ENCODE assay signal across 26 cellular contexts in genomic region chr1:48937732-48938131, GRCh38.
"Had no signal": no experiment of that assay in that cellular context is flagged by ENCODE, and none has a peak within 500 bp of the region (broad histone marks: within the 10 kb centered on the region; RNA-seq: fewer than 3 reads in every experiment).

No MANE protein-coding gene starts in this region.

- H3K27me3 ChIP-seq: colonic mucosa, gastrocnemius medialis, hepatocyte, neutrophil, pancreas, right lobe of liver, transverse colon, upper lobe of right lung, vagina had no signal

- H2AFZ ChIP-seq: hepatocyte had no signal

- H3K36me3 Mint-ChIP-seq: immature natural killer cell; natural killer cell; stimulated activated naive B cell treated with anti-CD40 and anti-IgM and Interleukin-4, amounts not matched to agents 10 μg/mL and 1 μg/mL and 100 μg/mL, for 72 hours had no signal

- H3K79me2 ChIP-seq: hepatocyte had no signal

- H3K36me3 ChIP-seq: colonic mucosa, esophagus squamous epithelium, gastrocnemius medialis, heart left ventricle, lower lobe of right lung, neutrophil, pancreas, right lobe of liver, thoracic aorta, transverse colon, upper lobe of right lung, vagina had no signal

- H3K27ac ChIP-seq: colonic mucosa, esophagus squamous epithelium, gastrocnemius medialis, heart left ventricle, hepatocyte, lower lobe of right lung, neutrophil, pancreas, right lobe of liver, thoracic aorta, transverse colon, upper lobe of right lung, vagina had no signal

- H3K4me3 Mint-ChIP-seq: dendritic cell treated with granulocyte-macrophage colony-stimulating factor and Interleukin-4, amounts not matched to agents 40 ng/mL and 50 ng/mL, for 4 days; immature natural killer cell; natural killer cell; neural crest cell; stimulated activated naive B cell treated with anti-CD40 and anti-IgM and Interleukin-4, amounts not matched to agents 10 μg/mL and 1 μg/mL and 100 μg/mL, for 72 hours; stimulated activated naive CD8-positive, alpha-beta T cell treated with anti-CD3 and anti-CD28 coated beads, Interleukin-15, Interleukin-2, amounts not matched to agents 100 ng/mL and 50 ng/mL, for 24 hours had no signal

- DNase-seq: colonic mucosa; effector CD8-positive, alpha-beta T cell; erythroblast; esophagus squamous epithelium; gastrocnemius medialis; heart left ventricle; immature natural killer cell; islet precursor cell; left ventricle myocardium superior; lower lobe of right lung; natural killer cell; pancreas; right lobe of liver; small intestine; stimulated activated CD4-positive, alpha-beta T cell treated with anti-CD3 and anti-CD28 coated beads, Interleukin-15, amount 100 ng/mL, for 24 hours; stimulated activated CD4-positive, alpha-beta T cell treated with anti-CD3 and anti-CD28 coated beads, Interleukin-2, amount 100 ng/mL, for 48 hours; stimulated activated naive B cell treated with anti-CD40 and anti-IgM and Interleukin-4, amounts not matched to agents 10 μg/mL and 1 μg/mL and 100 μg/mL, for 72 hours; transverse colon; upper lobe of right lung had no signal

- H3K4me2 ChIP-seq: hepatocyte had no signal

- ATAC-seq: gastrocnemius medialis; heart left ventricle; left ventricle myocardium superior; lower lobe of right lung; natural killer cell; pancreas; right lobe of liver; stimulated activated naive B cell treated with anti-CD40 and anti-IgM and Interleukin-4, amounts not matched to agents 10 μg/mL and 1 μg/mL and 100 μg/mL, for 72 hours; upper lobe of right lung had no signal

- H3K27ac Mint-ChIP-seq: dendritic cell treated with granulocyte-macrophage colony-stimulating factor and Interleukin-4, amounts not matched to agents 40 ng/mL and 50 ng/mL, for 4 days; immature natural killer cell; natural killer cell; stimulated activated naive B cell treated with anti-CD40 and anti-IgM and Interleukin-4, amounts not matched to agents 10 μg/mL and 1 μg/mL and 100 μg/mL, for 72 hours; stimulated activated naive CD8-positive, alpha-beta T cell treated with anti-CD3 and anti-CD28 coated beads, Interleukin-15, Interleukin-2, amounts not matched to agents 100 ng/mL and 50 ng/mL, for 24 hours had no signal

- H3K9me3 ChIP-seq: colonic mucosa, esophagus squamous epithelium, gastrocnemius medialis, heart left ventricle, lower lobe of right lung, neutrophil, pancreas, right lobe of liver, thoracic aorta, transverse colon, upper lobe of right lung, vagina had no signal

- H3K9me3 Mint-ChIP-seq: dendritic cell treated with granulocyte-macrophage colony-stimulating factor and Interleukin-4, amounts not matched to agents 40 ng/mL and 50 ng/mL, for 4 days; immature natural killer cell; stimulated activated naive B cell treated with anti-CD40 and anti-IgM and Interleukin-4, amounts not matched to agents 10 μg/mL and 1 μg/mL and 100 μg/mL, for 72 hours; stimulated activated naive CD8-positive, alpha-beta T cell treated with anti-CD3 and anti-CD28 coated beads, Interleukin-15, Interleukin-2, amounts not matched to agents 100 ng/mL and 50 ng/mL, for 24 hours had no signal

- H3K4me1 ChIP-seq: colonic mucosa, esophagus squamous epithelium, gastrocnemius medialis, heart left ventricle, lower lobe of right lung, pancreas, right lobe of liver, transverse colon, upper lobe of right lung, vagina had no signal

- H3K4me3 ChIP-seq: colonic mucosa, esophagus squamous epithelium, gastrocnemius medialis, heart left ventricle, hepatocyte, lower lobe of right lung, pancreas, right lobe of liver, thoracic aorta, transverse colon, upper lobe of right lung, vagina had no signal

- H3K4me1 Mint-ChIP-seq: immature natural killer cell, natural killer cell, neural crest cell had no signal
